In the genomic region with DNA sequence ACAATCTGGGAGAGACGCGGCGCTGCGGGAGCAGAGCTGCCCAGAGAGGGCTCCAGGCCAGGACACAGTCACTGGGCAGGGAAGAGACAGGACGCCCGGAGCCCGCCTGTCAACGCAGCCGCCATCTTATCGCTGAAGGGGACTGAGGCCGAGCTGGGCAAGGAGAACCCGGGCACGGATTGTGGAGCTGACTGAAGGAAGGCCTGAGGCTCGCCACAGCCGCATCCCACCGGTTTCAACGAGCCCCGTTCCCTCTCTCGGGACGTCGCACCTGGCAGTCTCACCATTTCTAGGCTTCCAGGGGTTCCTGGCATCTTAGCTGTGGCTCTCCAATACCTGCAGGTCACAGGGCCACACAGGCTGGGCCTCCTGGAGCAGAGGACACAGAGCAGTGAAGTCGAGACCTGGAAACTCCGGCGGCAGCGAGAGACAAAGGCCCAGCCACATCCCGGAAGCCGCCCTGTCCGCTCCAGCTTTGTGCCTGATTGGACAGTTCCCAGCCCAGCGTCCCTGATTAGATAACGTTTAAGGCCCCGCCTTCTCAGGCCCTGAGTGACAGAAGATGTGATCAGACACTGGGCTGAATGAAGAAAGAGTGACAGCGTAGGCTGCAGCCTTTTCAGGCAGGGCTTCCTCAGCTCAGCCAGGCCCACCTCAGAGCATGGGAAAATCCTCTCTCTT, we compare ENCODE assay signal across 8 cellular contexts. TPM values are rescaled to one million over a fixed set of nuclear protein-coding genes. Genes with fewer than 3 reads are reported as not detected.
A peak's percentile ranks its signal among the peaks of the same experiment; 100 is the strongest.
DNase-seq lines count a peak whose midpoint lies in the region; ATAC-seq, FAIRE-seq and TF ChIP-seq lines count a peak whose summit lies in the region.

Gene ZNF91 (minus strand): TSS at position 431 of the 681 bp plus-strand sequence. CDS start 117 bp downstream, at position 314.

- peak; percentile 97 for FAIRE-seq in frontal cortex (lab: Jason Lieb, UNC)

- H3K79me1 ChIP-seq in neuronal stem cell (ENCODE audit: low read depth, low read length) = peaks cover 3% of the 10 kb centered on the region

- H3K18ac ChIP-seq in neuronal stem cell (ENCODE audit: low read length) = peak within 1 kb of the TSS; percentile 98

- H3K4me3 ChIP-seq in SJSA1 (peak within 1 kb of the TSS; percentile 14; the same call in 1 of the 2 replicates), neuronal stem cell (ENCODE audit: low read length in 2 of 2) (peak within 1 kb of the TSS; percentile 86 to 93)

- peak within 1 kb of the TSS; percentile 49 for H3K4me2 ChIP-seq in neuronal stem cell (ENCODE audit: insufficient read depth, low read length, poor library complexity, severe bottlenecking)

- WGBS in neuronal stem cell (ENCODE audit: extremely low coverage in 2 of 2, insufficient read length in 2 of 2, insufficient replicate concordance in 1 of 2), 2 donors = no CpG with 5 or more reads among the region's 32 CpGs

- H2AFZ ChIP-seq in neuronal stem cell (ENCODE audit: low read length) = peak within 1 kb of the TSS; percentile 80

- H3K4ac ChIP-seq in neuronal stem cell (ENCODE audit: low read length) = peak within 1 kb of the TSS; percentile 71

- no peak within 1 kb of the TSS for H4K91ac ChIP-seq in neuronal stem cell (ENCODE audit: low read depth, low read length, poor library complexity)

- H3K4me1 ChIP-seq in SJSA1 (replicated peaks) = no peaks in the 10 kb centered on the region
- H3K4me1 ChIP-seq in neuronal stem cell (ENCODE audit: control insufficient read depth in 2 of 2, insufficient read depth in 1 of 2, low read depth in 1 of 2, low read length in 2 of 2) = peaks cover 0 to 2% of the 10 kb centered on the region in 2 donors

- peak within 1 kb of the TSS; percentile 97 for H3K9ac ChIP-seq in neuronal stem cell (ENCODE audit: low read depth, low read length, poor library complexity)

- peak; percentile 96 for DNase-seq in DMS79 treated with DMSO at 0.1 percent for 48 hours (lab: John Stamatoyannopoulos, UW)
- DNase-seq in KG1 (lab: John Stamatoyannopoulos, UW) = peak; percentile 94
- no peak for DNase-seq in SJSA1 (ENCODE audit: low read depth in 1 of 2, low spot score in 2 of 2)
- DNase-seq in activated naive CD4-positive, alpha-beta T cell treated with Interleukin-2 at 50 U/mL for 16 hours = peak; percentile 93
- peak; percentile 57 to 65 for DNase-seq in frontal cortex (ENCODE audit: low spot score in 2 of 2)
- peak; percentile 91 for DNase-seq in neuronal stem cell (ENCODE audit: low spot score)

- no peak within 1 kb of the TSS for H2BK15ac ChIP-seq in neuronal stem cell (ENCODE audit: low read length)

- no peak within 1 kb of the TSS for H2BK12ac ChIP-seq in neuronal stem cell (ENCODE audit: low read length)

- no peak within 1 kb of the TSS for H2BK120ac ChIP-seq in neuronal stem cell (ENCODE audit: low read depth, low read length)

- H2AK5ac ChIP-seq in neuronal stem cell (ENCODE audit: low read depth, low read length) = no peak within 1 kb of the TSS

- no peak within 1 kb of the TSS for H3K14ac ChIP-seq in neuronal stem cell (ENCODE audit: low read length)

- peak within 1 kb of the TSS; percentile 83 for H3K23ac ChIP-seq in neuronal stem cell (ENCODE audit: low read depth, low read length, poor library complexity)

- H3K27ac ChIP-seq in SJSA1 (no peak within 1 kb of the TSS), neuronal stem cell (replicated peaks; ENCODE audit: low read length) (peak within 1 kb of the TSS; percentile 79)

- H3K9me3 ChIP-seq in SJSA1 (replicated peaks) (peaks cover 5% of the 10 kb centered on the region; the same call in 1 of the 2 replicates), neuronal stem cell (replicated peaks in 1 of 2; ENCODE audit: control insufficient read depth in 2 of 2, insufficient read depth in 1 of 2, low read depth in 1 of 2, low read length in 2 of 2) (peaks cover 0 to 36% of the 10 kb centered on the region in 2 donors)

- peak; percentile 97 for ATAC-seq in GM21723 (IDR thresholded peaks at IDR 0.05; ENCODE audit: unreplicated experiment)

- H3K36me3 ChIP-seq in SJSA1 (no peaks in the 10 kb centered on the region), neuronal stem cell (replicated peaks in 1 of 2; ENCODE audit: control insufficient read depth in 2 of 2, insufficient read depth in 2 of 2, low read length in 2 of 2) (peaks cover 5 to 58% of the 10 kb centered on the region in 2 donors)

- peak within 1 kb of the TSS; percentile 83 for H4K8ac ChIP-seq in neuronal stem cell (ENCODE audit: low read depth, low read length)

- H3K27me3 ChIP-seq in SJSA1 (replicated peaks) (no peaks in the 10 kb centered on the region), neuronal stem cell (ENCODE audit: control insufficient read depth in 3 of 3, insufficient read depth in 3 of 3, low read depth in 1 of 3, low read length in 3 of 3) (no peaks in the 10 kb centered on the region)

- H2BK5ac ChIP-seq in neuronal stem cell (ENCODE audit: low read length) = no peak within 1 kb of the TSS

- TF ChIP-seq CTCF in subcutaneous adipose tissue (IDR thresholded peaks at IDR 0.05; ENCODE audit: low read depth) = no peak

RNA-seq across cellular contexts. Expression of gene ZNF91, which starts in this region (rescaled TPM):
- 0.03 and 0.58 TPM in 2 replicates for total RNA-seq in SJSA1 (2014; rRNA removed; shearing (Covaris generic))
- total RNA-seq in frontal cortex = 624 TPM
- 26.9 TPM for polyA plus RNA-seq in neuronal stem cell (2013, experiment 1 of 2)
- 27.6 TPM for polyA plus RNA-seq in neuronal stem cell (2013, experiment 2 of 2)
- 100 to 1,000 TPM in 3 of 4 donors, 10 to 100 TPM in 1; 75.3 to 158 (median 108) TPM for total RNA-seq in subcutaneous adipose tissue

Comparison
In these comparisons a context has a peak if more than half of its experiments do, and no peak if none do; other contexts are left out.
1. RNA of gene ZNF91 (total RNA-seq): 624 TPM in frontal cortex (single experiment) and 75.3 to 158 TPM in subcutaneous adipose tissue; 0.03 to 0.58 TPM in SJSA1; every median in the first group is over 10 times any median in the second.
2. DNase-seq: peak in DMS79 treated with DMSO at 0.1 percent for 48 hours (single experiment), KG1 (single experiment), activated naive CD4-positive, alpha-beta T cell treated with Interleukin-2 at 50 U/mL for 16 hours (single experiment), frontal cortex (2 of 2) and neuronal stem cell (single experiment); none in SJSA1 (0 of 2).